Comparison of ENCODE assay signal across 18 cellular contexts in genomic region chr3:197132916-197133530, GRCh38.
"Had no signal": no experiment of that assay in that cellular context is flagged by ENCODE, and none has a peak within 500 bp of the region (broad histone marks: within the 10 kb centered on the region; RNA-seq: fewer than 3 reads in every experiment).

No MANE protein-coding gene starts in this region.

- H3K9me3 ChIP-seq: body of pancreas, lower lobe of right lung, ovary, thoracic aorta had no signal

- H3K9me3 Mint-ChIP-seq: neural progenitor cell had no signal

- ATAC-seq: body of pancreas, lower lobe of right lung, sciatic nerve had no signal

- H3K27ac Mint-ChIP-seq: activated CD4-positive, alpha-beta T cell treated with anti-CD3 and anti-CD28 coated beads, Interleukin-2, amount 10 ng/mL, durations not matched to agents 24 days and 14 days; neural progenitor cell; T-helper 2 cell treated with Interferon-gamma antibody and Interleukin-4, amounts not matched to agents 5 μg/mL and 100 μg/mL, for 36 hours had no signal

- H3K27me3 Mint-ChIP-seq: activated CD4-positive, alpha-beta T cell treated with anti-CD3 and anti-CD28 coated beads, Interleukin-2, amount 10 ng/mL, durations not matched to agents 24 days and 14 days had no signal

- H3K4me3 Mint-ChIP-seq: activated CD4-positive, alpha-beta T cell treated with anti-CD3 and anti-CD28 coated beads, Interleukin-2, amount 10 ng/mL, durations not matched to agents 24 days and 14 days; neural progenitor cell; T-helper 2 cell treated with Interferon-gamma antibody and Interleukin-4, amounts not matched to agents 5 μg/mL and 100 μg/mL, for 36 hours had no signal

- H3K36me3 ChIP-seq: ovary had no signal

- H3K27ac ChIP-seq: body of pancreas, coronary artery, lower lobe of right lung, neural progenitor cell, ovary, stomach, thoracic aorta had no signal

- H3K4me1 ChIP-seq: lower lobe of right lung, neural progenitor cell had no signal

- DNase-seq: activated CD4-positive, alpha-beta T cell treated with anti-CD3 and anti-CD28 coated beads, Interleukin-2, amount 10 ng/mL, durations not matched to agents 24 days and 14 days; activated CD4-positive, CD25-positive, alpha-beta regulatory T cell; activated CD8-positive, alpha-beta memory T cell treated with anti-CD3 and anti-CD28 coated beads for 24 hours; activated naive CD4-positive, alpha-beta T cell treated with Interleukin-2 at 50 U/mL for 16 hours; body of pancreas; central memory CD4-positive, alpha-beta T cell; head of caudate nucleus; lower lobe of right lung; midbrain; ovary; stimulated activated CD4-positive, alpha-beta T cell treated with anti-CD3 and anti-CD28 coated beads, Interleukin-1b, Interleukin-23, amount 100 ng/mL, for 48 hours; stomach; SW 1271 had no signal

- H3K27me3 ChIP-seq: body of pancreas, neural progenitor cell, ovary, stomach had no signal

- H3K4me1 Mint-ChIP-seq: activated CD4-positive, alpha-beta T cell treated with anti-CD3 and anti-CD28 coated beads, Interleukin-2, amount 10 ng/mL, durations not matched to agents 24 days and 14 days; neural progenitor cell had no signal

- H3K4me3 ChIP-seq: body of pancreas, coronary artery, lower lobe of right lung, neural progenitor cell, ovary, stomach, thoracic aorta had no signal
